Comparison of ENCODE assay signal across 11 cellular contexts in the genomic region with DNA sequence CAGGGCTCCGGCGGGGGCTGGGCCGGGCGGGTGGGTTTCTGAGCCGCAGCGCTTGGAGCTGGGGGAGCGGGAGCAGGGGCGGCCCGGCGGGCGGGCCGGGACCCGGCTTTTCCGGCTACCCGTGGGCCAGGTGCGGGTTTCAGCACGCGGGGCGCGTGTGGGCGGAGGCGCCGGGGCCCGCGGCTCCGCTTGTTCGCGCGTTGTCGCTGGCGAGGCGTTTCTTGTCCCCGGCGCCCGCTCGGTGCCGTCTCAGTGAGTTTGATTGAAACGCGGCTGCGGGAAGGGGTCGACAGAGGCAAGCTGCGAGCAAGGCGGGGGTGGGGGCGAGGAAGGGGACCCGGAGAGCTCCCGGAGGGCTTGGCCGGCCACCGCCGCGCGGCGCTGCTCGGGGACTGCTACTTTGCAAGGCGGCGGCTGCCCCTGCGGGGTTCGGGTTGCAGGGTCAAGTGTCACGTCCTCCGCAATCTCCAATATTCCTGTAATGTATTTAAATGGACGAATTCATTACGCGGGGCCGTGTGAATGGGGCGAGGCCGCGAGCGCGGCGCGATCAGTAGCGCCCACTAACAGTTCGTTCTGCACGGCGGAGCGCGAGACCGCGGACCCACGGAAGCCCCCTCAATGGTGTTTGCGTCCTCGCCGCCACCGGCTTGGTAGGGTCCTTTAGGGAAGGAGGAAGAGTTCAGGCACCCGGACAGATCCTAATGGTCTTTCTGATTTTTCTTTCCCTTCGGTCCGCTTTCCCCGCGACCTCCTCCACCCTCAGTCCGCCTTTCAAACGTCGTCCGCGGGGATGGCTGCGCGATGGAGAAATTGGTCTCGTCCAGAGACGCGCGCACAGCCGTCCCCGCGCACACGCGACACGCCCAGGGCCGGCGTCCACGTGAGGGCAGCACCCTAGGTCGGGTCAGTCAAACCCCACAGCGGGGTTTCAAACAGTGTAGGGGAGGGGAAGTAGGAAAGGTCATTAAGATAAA.
DNase-seq lines count a peak whose midpoint lies in the region; ATAC-seq, FAIRE-seq and TF ChIP-seq lines count a peak whose summit lies in the region.
"Had no signal": no experiment of that assay in that cellular context is flagged by ENCODE, and none has a peak within 500 bp of the region (broad histone marks: within the 10 kb centered on the region; RNA-seq: fewer than 3 reads in every experiment).

No MANE protein-coding gene starts in this region.

- no peaks in the 10 kb centered on the region for H4K20me1 ChIP-seq in GM12878 (ENCODE audit: control insufficient read depth, insufficient read depth)

- CTCF ChIA-PET in GM12878 (lab: Yijun Ruan, JAX): interaction anchor here (3.9 kb wide), 1 partner anchor 447 kb away, joined by 10 read pairs; no protein-coding TSS in a partner anchor
- CTCF ChIA-PET in activated CD4-positive, alpha-beta T cell treated with anti-CD3 and anti-CD28 coated beads, Interleukin-2, amount 10 ng/mL, durations not matched to agents 7 days and 5 days (lab: Charles Lee): interaction anchor here (1.5 kb wide), 2 partner anchors 30 to 75 kb away, joined by 3 to 4 read pairs; no protein-coding TSS in a partner anchor

- peaks cover 9% of the 10 kb centered on the region for H3K9me3 Mint-ChIP-seq in nephron
- no peaks in the 10 kb centered on the region for H3K9me3 Mint-ChIP-seq in activated CD4-positive, alpha-beta T cell treated with anti-CD3 and anti-CD28 coated beads, Interleukin-2, amount 10 ng/mL, durations not matched to agents 7 days and 5 days

- intact Hi-C loops in heart right ventricle (cut with DNase I): no loop called here
- intact Hi-C loops in left cardiac atrium (cut with DNase I): no loop called here
- intact Hi-C loops in GM12878 (cut with micrococcal nuclease; ENCODE audit: unreplicated experiment): no loop called here
- intact Hi-C loops in uterus (cut with DNase I; ENCODE audit: low total_unique reads): no loop called here

- H3K9me3 ChIP-seq in heart right ventricle (no peaks in the 10 kb centered on the region), GM12878 (replicated peaks; ENCODE audit: control insufficient read depth, insufficient read depth, low read length) (no peaks in the 10 kb centered on the region; the same call in 2 of the 3 replicates), uterus (no peaks in the 10 kb centered on the region)

- H3K27me3 Mint-ChIP-seq in nephron (ENCODE audit: low read depth): peaks cover 100% of the 10 kb centered on the region
- H3K27me3 Mint-ChIP-seq in activated CD4-positive, alpha-beta T cell treated with anti-CD3 and anti-CD28 coated beads, Interleukin-2, amount 10 ng/mL, durations not matched to agents 7 days and 5 days: peaks cover 87% of the 10 kb centered on the region

- H2AFZ ChIP-seq in GM12878 (ENCODE audit: control insufficient read depth, low read depth, low read length): no peak overlapping the region

- no peak overlapping the region for H3K27ac Mint-ChIP-seq in nephron
- H3K27ac Mint-ChIP-seq in activated CD4-positive, alpha-beta T cell treated with anti-CD3 and anti-CD28 coated beads, Interleukin-2, amount 10 ng/mL, durations not matched to agents 7 days and 5 days: no peak overlapping the region

- H3K4me3 ChIP-seq in heart right ventricle (peak overlapping the region in 9 of 10 donors; percentile 7 to 48 (median 34)), GM12878 (no peak overlapping the region), urinary bladder (ENCODE audit: low read depth, low read length) (peak overlapping the region; percentile 20), uterus (peak overlapping the region in 1 of 2 donors; percentile 15)

- in situ Hi-C loops in GM12878 (cut with MboI): loop anchor here (25.0 kb wide), 1 partner anchor 388 kb away; no protein-coding TSS in a partner anchor

- H3K9ac ChIP-seq in GM12878 (ENCODE audit: control insufficient read depth, insufficient read depth, low read length): no peak overlapping the region

- H3K36me3 ChIP-seq in heart right ventricle (no peaks in the 10 kb centered on the region), GM12878 (ENCODE audit: control insufficient read depth in 2 of 2, insufficient read depth in 2 of 2, low read length in 1 of 2) (no peaks in the 10 kb centered on the region), urinary bladder (ENCODE audit: insufficient read depth) (no peaks in the 10 kb centered on the region), uterus (no peaks in the 10 kb centered on the region)

- no peak for TF ChIP-seq RAD21 in GM12878 (IDR thresholded peaks at IDR 0.05; ENCODE audit: insufficient read depth, low read depth, low read length)

- H3K4me2 ChIP-seq in GM12878 (ENCODE audit: control insufficient read depth, insufficient read depth): no peak overlapping the region

- no peaks in the 10 kb centered on the region for H3K79me2 ChIP-seq in GM12878 (ENCODE audit: control insufficient read depth, insufficient read depth, low read length)

- FAIRE-seq in GM12878 (lab: Jason Lieb, UNC): no peak
- FAIRE-seq: GM12891 had no signal

- DNase-seq in heart right ventricle: no peak
- no peak for DNase-seq in left cardiac atrium
- DNase-seq in GM12878 (ENCODE audit: low read depth, low spot score): no peak
- DNase-seq in activated CD4-positive, alpha-beta T cell treated with anti-CD3 and anti-CD28 coated beads, Interleukin-2, amount 10 ng/mL, durations not matched to agents 7 days and 5 days: no peak
- no peak for DNase-seq in NOMO-1 treated with dmso at 0.1 percent for 144 hours (lab: John Stamatoyannopoulos, UW; ENCODE audit: unreplicated experiment)
- no peak for DNase-seq in uterus
- DNase-seq: aorta had no signal

- peaks cover 67 to 100% (median 100%) of the 10 kb centered on the region in 7 donors for H3K27me3 ChIP-seq in heart right ventricle
- peaks cover 19 to 56% of the 10 kb centered on the region in 2 experiments for H3K27me3 ChIP-seq in GM12878 (replicated peaks in 1 of 2; ENCODE audit: control insufficient read depth in 2 of 2, insufficient read depth in 2 of 2, low read length in 1 of 2)
- H3K27me3 ChIP-seq in uterus: peaks cover 28 to 86% of the 10 kb centered on the region in 2 donors

- H3K4me1 ChIP-seq in heart right ventricle (peaks cover 17 to 62% (median 51%) of the 10 kb centered on the region in 9 donors), GM12878 (ENCODE audit: control insufficient read depth, insufficient read depth, low read length) (peaks cover 4% of the 10 kb centered on the region), urinary bladder (ENCODE audit: insufficient read depth) (no peaks in the 10 kb centered on the region), uterus (peaks cover 0 to 36% of the 10 kb centered on the region in 2 donors)

- peaks cover 31% of the 10 kb centered on the region for H3K4me1 Mint-ChIP-seq in nephron
- H3K4me1 Mint-ChIP-seq in activated CD4-positive, alpha-beta T cell treated with anti-CD3 and anti-CD28 coated beads, Interleukin-2, amount 10 ng/mL, durations not matched to agents 7 days and 5 days: peaks cover 36% of the 10 kb centered on the region

- TF ChIP-seq EP300 in GM12878 (IDR thresholded peaks at IDR 0.05; ENCODE audit: borderline replicate concordance in 1 of 2, control insufficient read depth in 1 of 2, low read depth in 2 of 2, low read length in 2 of 2): no peak

- H3K27ac ChIP-seq in heart right ventricle (no peak overlapping the region), GM12878 (ENCODE audit: control insufficient read depth, insufficient read depth) (no peak overlapping the region), urinary bladder (ENCODE audit: low read depth) (no peak overlapping the region), uterus (no peak overlapping the region)
- H3K27ac ChIP-seq: C4-2B had no signal

- peak overlapping the region; percentile 47 to 65 (median 54) for H3K4me3 Mint-ChIP-seq in nephron
- no peak overlapping the region for H3K4me3 Mint-ChIP-seq in activated CD4-positive, alpha-beta T cell treated with anti-CD3 and anti-CD28 coated beads, Interleukin-2, amount 10 ng/mL, durations not matched to agents 7 days and 5 days

- no peaks in the 10 kb centered on the region for H3K36me3 Mint-ChIP-seq in nephron (ENCODE audit: low read depth)
- peaks cover 7% of the 10 kb centered on the region for H3K36me3 Mint-ChIP-seq in activated CD4-positive, alpha-beta T cell treated with anti-CD3 and anti-CD28 coated beads, Interleukin-2, amount 10 ng/mL, durations not matched to agents 7 days and 5 days (ENCODE audit: low read depth)

- ATAC-seq in heart right ventricle: no peak
- no peak for ATAC-seq in left cardiac atrium
- ATAC-seq in GM12878: no peak

- POLR2A ChIA-PET in GM12878 (lab: Charles Lee): no interaction called here
- POLR2A ChIA-PET in activated CD4-positive, alpha-beta T cell treated with anti-CD3 and anti-CD28 coated beads, Interleukin-2, amount 10 ng/mL, durations not matched to agents 7 days and 5 days (lab: Charles Lee): no interaction called here

- 1 to 2% methylated on average over 109 to 110 of the region's 110 CpGs for WGBS in heart right ventricle, 2 donors
- 19% methylated on average over 94 of the region's 110 CpGs for WGBS in GM12878 (ENCODE audit: insufficient coverage, insufficient replicate concordance, low lambda C conversion rate, missing lambda C conversion rate)
- under 1% methylated on average over 110 of the region's 110 CpGs for WGBS in urinary bladder

- no TSS peak for BruUV-seq in GM12878 (replicated peaks; lab: Mats Ljungman, UMichigan)

- TF ChIP-seq POLR2A in GM12878 (IDR thresholded peaks at IDR 0.05; ENCODE audit: low read depth, low read length): no peak
- TF ChIP-seq POLR2A in uterus (IDR thresholded peaks at IDR 0.05): no peak

- SMC1A ChIA-PET in GM12878 (lab: Charles Lee; ENCODE audit: uncharacterized antibody, unreplicated experiment): no interaction called here

- RAD21 ChIA-PET in GM12878 (lab: Charles Lee; ENCODE audit: unreplicated experiment): no interaction called here

- TF ChIP-seq CTCF in heart right ventricle (IDR thresholded peaks at IDR 0.05) (no peak), GM12878 (IDR thresholded peaks at IDR 0.05 in 2 of 3, conservative IDR thresholded peaks at IDR 0.05 in 1 of 3; ENCODE audit: control insufficient read depth in 2 of 3, extremely low read depth in 1 of 3, insufficient read depth in 1 of 3, low read depth in 3 of 3, low read length in 3 of 3) (no peak), nephron (IDR thresholded peaks at IDR 0.05; ENCODE audit: unreplicated experiment in 3 of 3) (no peak), uterus (IDR thresholded peaks at IDR 0.05) (no peak)

TF ChIP-seq in GM12878, 131 proteins besides CTCF, POLR2A, EP300 and RAD21 (continues in another document):
- TF ChIP-seq FOXK2 (IDR thresholded peaks at IDR 0.05): no peak
